In genomic region chr10:50614444-50615137, GRCh38 we compare ENCODE assay signal across 2 cellular contexts.
TF ChIP-seq lines count a peak whose summit lies in the region.

No MANE protein-coding gene starts in this region.

TF ChIP-seq in A549, 52 proteins besides CTCF, POLR2A, EP300 and RAD21 (continued from another document):
- TF ChIP-seq PBX3 (IDR thresholded peaks at IDR 0.05) = no peak
- TF ChIP-seq KDM5A (IDR thresholded peaks at IDR 0.05) = no peak
- TF ChIP-seq HDAC2 (IDR thresholded peaks at IDR 0.05) = no peak
- TF ChIP-seq SMC3 (IDR thresholded peaks at IDR 0.05) = no peak
- TF ChIP-seq JUNB (IDR thresholded peaks at IDR 0.05) = no peak
- no peak for TF ChIP-seq GATA3 (IDR thresholded peaks at IDR 0.05; ENCODE audit: borderline replicate concordance)
- no peak for TF ChIP-seq ESRRA (IDR thresholded peaks at IDR 0.05; ENCODE audit: borderline replicate concordance, low read length)
- TF ChIP-seq MAX (IDR thresholded peaks at IDR 0.05) = no peak
- no peak for TF ChIP-seq HOXB13 (CRISPR knock-in tag; IDR thresholded peaks at IDR 0.05; ENCODE audit: low read depth)
- TF ChIP-seq EHF (CRISPR knock-in tag; IDR thresholded peaks at IDR 0.05) = no peak
- no peak for TF ChIP-seq HMGXB4 (CRISPR knock-in tag; IDR thresholded peaks at IDR 0.05; ENCODE audit: borderline replicate concordance)
- TF ChIP-seq FOSL2 (IDR thresholded peaks at IDR 0.05) = no peak
- TF ChIP-seq FOSL2 (CRISPR knock-in tag; IDR thresholded peaks at IDR 0.05) = no peak

TF ChIP-seq in IMR-90, 13 proteins besides CTCF, POLR2A, EP300 and RAD21 (continued from another document):
- TF ChIP-seq USF2 (IDR thresholded peaks at IDR 0.05; ENCODE audit: low read depth, low read length) = no peak
- TF ChIP-seq CEBPB (IDR thresholded peaks at IDR 0.05; ENCODE audit: low read depth, low read length) = no peak
- no peak for TF ChIP-seq ELK1 (IDR thresholded peaks at IDR 0.05; ENCODE audit: borderline replicate concordance, low read depth, low read length)
- no peak for TF ChIP-seq MAFK (IDR thresholded peaks at IDR 0.05; ENCODE audit: low read depth, low read length)
- no peak for TF ChIP-seq SMC3 (IDR thresholded peaks at IDR 0.05; ENCODE audit: low read depth, low read length)
- no peak for TF ChIP-seq NFE2L2 (IDR thresholded peaks at IDR 0.05; ENCODE audit: low read depth, low read length)
- no peak for TF ChIP-seq RFX5 (IDR thresholded peaks at IDR 0.05; ENCODE audit: low read depth, low read length)
